ENCODE assay signal across 17 cellular contexts in the genomic region with DNA sequence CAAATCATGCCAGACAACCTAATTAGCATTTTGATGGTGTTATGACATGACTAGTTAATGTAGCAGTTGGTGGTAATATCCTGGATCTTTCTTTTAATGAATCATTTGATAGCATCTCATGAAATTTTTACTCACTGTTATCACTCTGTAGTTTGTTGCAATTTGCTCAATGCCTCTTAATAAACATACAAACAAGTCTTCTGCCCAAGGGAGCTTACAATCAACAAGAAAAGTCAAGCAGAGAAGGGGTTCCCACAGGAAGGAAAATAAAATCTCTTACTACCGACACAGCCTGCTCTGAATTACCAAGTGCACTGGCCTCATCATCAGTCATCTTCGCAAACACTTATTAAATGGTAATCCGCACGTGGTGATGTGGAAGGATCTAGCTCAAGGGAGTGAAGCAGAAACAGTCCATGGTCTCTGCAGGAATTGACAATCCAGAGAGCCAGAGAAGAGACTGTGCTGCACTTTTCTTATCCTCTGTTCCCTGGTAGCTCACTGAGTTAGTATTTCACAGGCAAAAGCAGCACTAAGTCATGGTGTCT.
DNase-seq lines count a peak whose midpoint lies in the region; ATAC-seq and TF ChIP-seq lines count a peak whose summit lies in the region.
"Had no signal": no experiment of that assay in that cellular context is flagged by ENCODE, and none has a peak within 500 bp of the region (broad histone marks: within the 10 kb centered on the region; RNA-seq: fewer than 3 reads in every experiment).

No MANE protein-coding gene starts in this region.

- H3K9me3 ChIP-seq in SK-N-MC (ENCODE audit: low read depth, low read length) (no peaks in the 10 kb centered on the region), hepatocyte (ENCODE audit: low read depth) (no peaks in the 10 kb centered on the region), SK-N-SH (no peaks in the 10 kb centered on the region)
- H3K9me3 ChIP-seq: BLaER1 treated with 17β-estradiol and CSF1 and Interleukin-3, amounts not matched to agents 10 nM and 100 nM had no signal

- DNase-seq in GM23338 (ENCODE audit: low spot score) (no peak), SK-N-MC (ENCODE audit: low read depth, low spot score) (peak; percentile 58), hepatocyte (ENCODE audit: low spot score) (peak; percentile 8), SK-N-SH (no peak), kidney tubule cell (ENCODE audit: low spot score) (no peak)
- no peak for DNase-seq in activated effector memory CD4-positive, alpha-beta T cell treated with Interleukin-2 at 50 U/mL for 16 hours
- DNase-seq: 8988T; Calu3; CD8-positive, alpha-beta T cell; DMS79 treated with DMSO at 0.1 percent for 48 hours; HCEC 1CT; HFFc6 had no signal

- H3K4me3 Mint-ChIP-seq in GM23338, result no peak overlapping the region
- H3K4me3 Mint-ChIP-seq: B cell; CD8-positive, alpha-beta T cell; HFFc6; IgD-negative memory B cell had no signal

- no peak for TF ChIP-seq EP300 in SK-N-SH (IDR thresholded peaks at IDR 0.05; ENCODE audit: borderline replicate concordance in 1 of 2, low read depth in 1 of 2, low read length in 1 of 2)

- H3K27me3 Mint-ChIP-seq in GM23338 (ENCODE audit: insufficient read depth, low read depth, poor library complexity), result no peaks in the 10 kb centered on the region

- ATAC-seq in GM23338 (no peak), GM18868 (IDR thresholded peaks at IDR 0.05; ENCODE audit: unreplicated experiment) (no peak)
- ATAC-seq: CD8-positive, alpha-beta T cell; GM12878 had no signal

- H3K9me2 ChIP-seq in GM23338 (ENCODE audit: insufficient read depth) (no peaks in the 10 kb centered on the region), hepatocyte (replicated peaks; ENCODE audit: insufficient read depth) (no peaks in the 10 kb centered on the region), SK-N-SH (no peaks in the 10 kb centered on the region)

- POLR2A ChIA-PET in SK-N-SH (lab: Yijun Ruan, JAX), result no interaction called here

- H3K9ac ChIP-seq in SK-N-MC (ENCODE audit: insufficient read length) (peak overlapping the region; percentile 37), SK-N-SH (no peak overlapping the region)
- H3K9ac ChIP-seq: BLaER1 treated with 17β-estradiol and CSF1 and Interleukin-3, amounts not matched to agents 10 nM and 100 nM had no signal

- H3F3A ChIP-seq in GM23338 (replicated peaks; ENCODE audit: low read depth) (no peaks in the 10 kb centered on the region), SK-N-SH (replicated peaks; ENCODE audit: insufficient read depth) (no peaks in the 10 kb centered on the region)

- H3K4me2 ChIP-seq in GM23338 (no peak overlapping the region), hepatocyte (peak overlapping the region; percentile 54), SK-N-SH (no peak overlapping the region)
- H3K4me2 ChIP-seq: BLaER1 treated with 17β-estradiol and CSF1 and Interleukin-3, amounts not matched to agents 10 nM and 100 nM had no signal

- H3K9me3 Mint-ChIP-seq in GM23338, result no peaks in the 10 kb centered on the region
- H3K9me3 Mint-ChIP-seq: CD8-positive, alpha-beta T cell; HFFc6; IgD-negative memory B cell had no signal

- H3K36me3 Mint-ChIP-seq in GM23338 (ENCODE audit: low read depth), result no peaks in the 10 kb centered on the region
- H3K36me3 Mint-ChIP-seq: CD8-positive, alpha-beta T cell had no signal

- H3K27ac ChIP-seq in GM23338 (ENCODE audit: low read depth) (no peak overlapping the region), SK-N-MC (peak overlapping the region; percentile 77; the same call in 1 of the 2 replicates), hepatocyte (peak overlapping the region; percentile 58), SK-N-SH (ENCODE audit: low read depth in 2 of 2, low read length in 1 of 2) (no peak overlapping the region)
- H3K27ac ChIP-seq: BLaER1 treated with 17β-estradiol and CSF1 and Interleukin-3, amounts not matched to agents 10 nM and 100 nM had no signal

- no peak overlapping the region for H3K27ac Mint-ChIP-seq in GM23338
- H3K27ac Mint-ChIP-seq: B cell; CD8-positive, alpha-beta T cell; HFFc6; IgD-negative memory B cell had no signal

- no peaks in the 10 kb centered on the region for H3K36me3 ChIP-seq in GM23338 (ENCODE audit: insufficient read depth)
- no peaks in the 10 kb centered on the region for H3K36me3 ChIP-seq in SK-N-MC (ENCODE audit: insufficient read depth, low read length)
- H3K36me3 ChIP-seq in hepatocyte (replicated peaks; ENCODE audit: insufficient read depth, low read depth), result no peaks in the 10 kb centered on the region
- no peaks in the 10 kb centered on the region for H3K36me3 ChIP-seq in SK-N-SH (replicated peaks in 1 of 2; ENCODE audit: control insufficient read depth in 1 of 2, insufficient read depth in 2 of 2, low read length in 1 of 2)
- H3K36me3 ChIP-seq: BLaER1 treated with 17β-estradiol and CSF1 and Interleukin-3, amounts not matched to agents 10 nM and 100 nM had no signal

- H3K4me1 ChIP-seq in GM23338 (ENCODE audit: insufficient read depth), result peaks cover 13% of the 10 kb centered on the region; the same call in 1 of the 2 replicates
- H3K4me1 ChIP-seq in hepatocyte (ENCODE audit: insufficient read depth), result peaks cover 26% of the 10 kb centered on the region
- no peaks in the 10 kb centered on the region for H3K4me1 ChIP-seq in SK-N-SH (ENCODE audit: control insufficient read depth in 1 of 2, insufficient read depth in 2 of 2, low read depth in 1 of 2, low read length in 1 of 2)

- TF ChIP-seq RAD21 in SK-N-SH (IDR thresholded peaks at IDR 0.05; ENCODE audit: low read length), result no peak

- 58% methylated on average over 4 of the region's 4 CpGs for WGBS in hepatocyte (ENCODE audit: low lambda C conversion rate, missing lambda C conversion rate)
- 49% methylated on average over 4 of the region's 4 CpGs for WGBS in SK-N-SH (ENCODE audit: low lambda C conversion rate)

- no peaks in the 10 kb centered on the region for H4K20me1 ChIP-seq in GM23338 (replicated peaks; ENCODE audit: insufficient read depth)
- no peaks in the 10 kb centered on the region for H4K20me1 ChIP-seq in hepatocyte (ENCODE audit: insufficient read depth, poor library complexity, severe bottlenecking)
- H4K20me1 ChIP-seq in SK-N-SH (ENCODE audit: insufficient read depth), result no peaks in the 10 kb centered on the region
- H4K20me1 ChIP-seq: BLaER1 treated with 17β-estradiol and CSF1 and Interleukin-3, amounts not matched to agents 10 nM and 100 nM had no signal

- H3K4me3 ChIP-seq in GM23338, result no peak overlapping the region
- H3K4me3 ChIP-seq in SK-N-MC, result peak overlapping the region; percentile 63
- no peak overlapping the region for H3K4me3 ChIP-seq in hepatocyte
- H3K4me3 ChIP-seq in SK-N-SH (ENCODE audit: low read depth in 2 of 2, low read length in 1 of 2), result no peak overlapping the region
- H3K4me3 ChIP-seq: BLaER1 treated with 17β-estradiol and CSF1 and Interleukin-3, amounts not matched to agents 10 nM and 100 nM; GM12878 had no signal

- H3K4me1 Mint-ChIP-seq in GM23338, result peaks cover 16% of the 10 kb centered on the region

- H2AFZ ChIP-seq in GM23338 (0 out of 2 replicates have a peak overlapping the region, but pooled peaks have one; percentile 34), hepatocyte (no peak overlapping the region), SK-N-SH (ENCODE audit: low read depth) (no peak overlapping the region)

- no peak for TF ChIP-seq CTCF in GM23338 (conservative IDR thresholded peaks at IDR 0.05; ENCODE audit: low read depth in 2 of 2)
- no peak for TF ChIP-seq CTCF in hepatocyte (IDR thresholded peaks at IDR 0.05; ENCODE audit: poor library complexity)
- TF ChIP-seq CTCF in SK-N-SH (IDR thresholded peaks at IDR 0.05), result no peak

- no peaks in the 10 kb centered on the region for H3K27me3 ChIP-seq in GM23338 (ENCODE audit: insufficient read depth)
- no peaks in the 10 kb centered on the region for H3K27me3 ChIP-seq in hepatocyte
- no peaks in the 10 kb centered on the region for H3K27me3 ChIP-seq in SK-N-SH (ENCODE audit: insufficient read depth)
- H3K27me3 ChIP-seq: BLaER1 treated with 17β-estradiol and CSF1 and Interleukin-3, amounts not matched to agents 10 nM and 100 nM had no signal

- CTCF ChIA-PET in SK-N-SH (lab: Yijun Ruan, JAX), result no interaction called here

- no peaks in the 10 kb centered on the region for H3K79me2 ChIP-seq in GM23338 (replicated peaks; ENCODE audit: insufficient read depth)
- H3K79me2 ChIP-seq in hepatocyte, result no peaks in the 10 kb centered on the region
- H3K79me2 ChIP-seq in SK-N-SH (ENCODE audit: insufficient read depth), result no peaks in the 10 kb centered on the region

TF ChIP-seq in GM23338, 12 proteins besides CTCF, POLR2A, EP300 and RAD21 (continues in another document):
- TF ChIP-seq ZNF114 (CRISPR knock-in tag; IDR thresholded peaks at IDR 0.05), result no peak
- TF ChIP-seq NANOG (IDR thresholded peaks at IDR 0.05; ENCODE audit: borderline replicate concordance), result no peak

TF ChIP-seq in SK-N-SH, 30 proteins besides CTCF, POLR2A, EP300 and RAD21 (continues in another document):
- TF ChIP-seq MAX (IDR thresholded peaks at IDR 0.05; ENCODE audit: low read depth) (no peak), TEAD4 (IDR thresholded peaks at IDR 0.05; ENCODE audit: borderline replicate concordance, insufficient read depth) (no peak), FOXJ3 (CRISPR knock-in tag; IDR thresholded peaks at IDR 0.05) (no peak), RFX5 (IDR thresholded peaks at IDR 0.05; ENCODE audit: low read length) (no peak), YY1 (IDR thresholded peaks at IDR 0.05; ENCODE audit: low read depth) (no peak), MEF2A (IDR thresholded peaks at IDR 0.05; ENCODE audit: borderline replicate concordance, low read depth) (no peak), SMC3 (IDR thresholded peaks at IDR 0.05; ENCODE audit: low read depth, low read length) (no peak), USF2 (IDR thresholded peaks at IDR 0.05; ENCODE audit: borderline replicate concordance, low read depth, low read length) (no peak), RCOR1 (IDR thresholded peaks at IDR 0.05; ENCODE audit: low read length) (no peak)

Comparison
In these comparisons a context has a peak if more than half of its experiments do, and no peak if none do; other contexts are left out.
1. DNase-seq: peak in SK-N-MC (single experiment) and hepatocyte (single experiment); none in GM23338 (single experiment), activated effector memory CD4-positive, alpha-beta T cell treated with Interleukin-2 at 50 U/mL for 16 hours (single experiment), SK-N-SH (single experiment) and kidney tubule cell (single experiment).
2. H3K27ac ChIP-seq: peak in SK-N-MC (single experiment) and hepatocyte (single experiment); none in GM23338 (single experiment) and SK-N-SH (0 of 2).